In the genomic region with DNA sequence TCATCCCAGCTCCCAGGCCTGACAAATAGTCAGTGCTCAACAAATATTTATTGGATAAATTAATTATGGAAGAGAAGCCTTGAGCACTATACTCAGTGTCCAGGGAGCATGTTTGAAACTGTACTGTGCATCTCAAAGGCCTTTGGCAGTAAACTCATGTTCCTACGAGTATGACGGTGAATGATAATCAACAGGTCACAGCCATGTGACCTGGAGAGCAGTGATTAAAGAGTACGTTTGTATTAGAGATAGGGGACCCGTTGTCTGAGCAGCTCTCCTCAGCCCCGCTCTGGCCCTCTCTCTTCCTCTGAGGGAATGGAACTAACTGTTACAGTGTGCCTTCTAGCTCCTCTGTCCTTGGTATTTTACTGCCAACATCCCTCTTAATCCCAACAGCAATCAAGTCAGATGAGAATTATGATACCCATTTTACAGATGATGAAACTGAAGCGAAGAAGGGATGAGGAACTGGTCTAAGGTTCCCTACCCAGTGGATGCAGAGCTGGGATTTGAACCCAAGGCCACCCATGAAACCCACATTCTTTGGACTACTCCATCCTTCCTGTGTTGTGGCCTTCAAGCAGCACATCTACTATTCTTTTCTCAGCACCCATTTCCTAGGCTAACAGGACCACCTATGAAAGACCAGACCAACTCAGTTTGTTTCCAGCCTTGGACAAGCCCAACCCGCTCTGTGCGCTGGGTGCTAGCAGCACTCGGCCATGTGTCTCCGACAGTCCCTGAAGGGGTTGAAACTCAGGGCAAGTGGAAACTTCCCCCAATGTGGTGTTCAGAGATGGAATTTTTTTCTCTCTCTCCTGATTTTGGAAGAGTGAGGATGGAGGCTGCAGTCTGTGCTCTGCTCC, we compare ENCODE assay signal across 2 cellular contexts.
TF ChIP-seq lines count a peak whose summit lies in the region.

No MANE protein-coding gene starts in this region.

TF ChIP-seq in HepG2, 621 proteins besides CTCF, POLR2A, EP300 and RAD21:
- no peak for TF ChIP-seq MTA1 (CRISPR knock-in tag; IDR thresholded peaks at IDR 0.05; ENCODE audit: borderline replicate concordance)
- peak; percentile 51 for TF ChIP-seq ZNF629 (CRISPR knock-in tag; conservative IDR thresholded peaks at IDR 0.05)

TF ChIP-seq in K562, 482 proteins besides CTCF, POLR2A, EP300 and RAD21:
- TF ChIP-seq CREBBP (IDR thresholded peaks at IDR 0.05; ENCODE audit: low read depth, low read length): no peak
- TF ChIP-seq CBFA2T3 (IDR thresholded peaks at IDR 0.05): peak; percentile 40
- no peak for TF ChIP-seq ZEB2 (IDR thresholded peaks at IDR 0.05)
- TF ChIP-seq, protein P1, sequence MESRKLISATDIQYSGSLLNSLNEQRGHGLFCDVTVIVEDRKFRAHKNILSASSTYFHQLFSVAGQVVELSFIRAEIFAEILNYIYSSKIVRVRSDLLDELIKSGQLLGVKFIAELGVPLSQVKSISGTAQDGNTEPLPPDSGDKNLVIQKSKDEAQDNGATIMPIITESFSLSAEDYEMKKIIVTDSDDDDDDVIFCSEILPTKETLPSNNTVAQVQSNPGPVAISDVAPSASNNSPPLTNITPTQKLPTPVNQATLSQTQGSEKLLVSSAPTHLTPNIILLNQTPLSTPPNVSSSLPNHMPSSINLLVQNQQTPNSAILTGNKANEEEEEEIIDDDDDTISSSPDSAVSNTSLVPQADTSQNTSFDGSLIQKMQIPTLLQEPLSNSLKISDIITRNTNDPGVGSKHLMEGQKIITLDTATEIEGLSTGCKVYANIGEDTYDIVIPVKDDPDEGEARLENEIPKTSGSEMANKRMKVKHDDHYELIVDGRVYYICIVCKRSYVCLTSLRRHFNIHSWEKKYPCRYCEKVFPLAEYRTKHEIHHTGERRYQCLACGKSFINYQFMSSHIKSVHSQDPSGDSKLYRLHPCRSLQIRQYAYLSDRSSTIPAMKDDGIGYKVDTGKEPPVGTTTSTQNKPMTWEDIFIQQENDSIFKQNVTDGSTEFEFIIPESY (CRISPR knock-in tag; IDR thresholded peaks at IDR 0.05): peak; percentile 67
- peak; percentile 19 to 39; a peak in 1 of 4 replicates for TF ChIP-seq KDM1A (IDR thresholded peaks at IDR 0.05)
- peak; percentile 75 for TF ChIP-seq RBM25 (IDR thresholded peaks at IDR 0.05; ENCODE audit: low read depth, low read length, severe bottlenecking)
- no peak for TF ChIP-seq DACH1 (IDR thresholded peaks at IDR 0.05; ENCODE audit: partially characterized antibody)
- no peak for TF ChIP-seq ZNF780A (CRISPR knock-in tag; IDR thresholded peaks at IDR 0.05)
- no peak for TF ChIP-seq CBX5 (IDR thresholded peaks at IDR 0.05; ENCODE audit: borderline replicate concordance, low read depth)
- TF ChIP-seq, protein P2, sequence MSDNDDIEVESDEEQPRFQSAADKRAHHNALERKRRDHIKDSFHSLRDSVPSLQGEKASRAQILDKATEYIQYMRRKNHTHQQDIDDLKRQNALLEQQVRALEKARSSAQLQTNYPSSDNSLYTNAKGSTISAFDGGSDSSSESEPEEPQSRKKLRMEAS (CRISPR knock-in tag; IDR thresholded peaks at IDR 0.05): no peak
- TF ChIP-seq ZNF766 (CRISPR knock-in tag; conservative IDR thresholded peaks at IDR 0.05): no peak
- TF ChIP-seq, protein P3, sequence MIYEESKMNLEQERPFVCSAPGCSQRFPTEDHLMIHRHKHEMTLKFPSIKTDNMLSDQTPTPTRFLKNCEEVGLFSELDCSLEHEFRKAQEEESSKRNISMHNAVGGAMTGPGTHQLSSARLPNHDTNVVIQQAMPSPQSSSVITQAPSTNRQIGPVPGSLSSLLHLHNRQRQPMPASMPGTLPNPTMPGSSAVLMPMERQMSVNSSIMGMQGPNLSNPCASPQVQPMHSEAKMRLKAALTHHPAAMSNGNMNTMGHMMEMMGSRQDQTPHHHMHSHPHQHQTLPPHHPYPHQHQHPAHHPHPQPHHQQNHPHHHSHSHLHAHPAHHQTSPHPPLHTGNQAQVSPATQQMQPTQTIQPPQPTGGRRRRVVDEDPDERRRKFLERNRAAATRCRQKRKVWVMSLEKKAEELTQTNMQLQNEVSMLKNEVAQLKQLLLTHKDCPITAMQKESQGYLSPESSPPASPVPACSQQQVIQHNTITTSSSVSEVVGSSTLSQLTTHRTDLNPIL (CRISPR knock-in tag; IDR thresholded peaks at IDR 0.05): no peak
- TF ChIP-seq PTBP1 (IDR thresholded peaks at IDR 0.05; ENCODE audit: low read depth, low read length): no peak
- TF ChIP-seq ADNP (tag; IDR thresholded peaks at IDR 0.05): peak; percentile 34; the same call in 1 of the 2 replicates
- peak in 1 of 2 experiments; percentile 29; a peak in 1 of 4 replicates for TF ChIP-seq RCOR1 (IDR thresholded peaks at IDR 0.05; ENCODE audit: borderline replicate concordance in 1 of 2, low read depth in 2 of 2, low read length in 2 of 2)
- no peak for TF ChIP-seq NCOA2 (IDR thresholded peaks at IDR 0.05; ENCODE audit: partially characterized antibody in 2 of 2)
- TF ChIP-seq BCOR (IDR thresholded peaks at IDR 0.05): peak; percentile 68; the same call in 1 of the 2 replicates
TF ChIP-seq in K562: peak in this region for 7.
